Comparison of ENCODE assay signal across 8 cellular contexts in genomic region chr1:226063362-226064167, GRCh38. TPM values are rescaled to one million over a fixed set of nuclear protein-coding genes. Genes with fewer than 3 reads are reported as not detected.
A peak's percentile ranks its signal among the peaks of the same experiment; 100 is the strongest.
DNase-seq lines count a peak whose midpoint lies in the region; ATAC-seq and TF ChIP-seq lines count a peak whose summit lies in the region.

No MANE protein-coding gene starts in this region.

- H2AFZ ChIP-seq in Karpas-422 (ENCODE audit: low read length) = no peak overlapping the region

- H3K36me3 ChIP-seq in Karpas-422 (ENCODE audit: insufficient read depth, low read length) = peaks cover 35% of the 10 kb centered on the region

- peaks cover 65% of the 10 kb centered on the region for H3K36me3 Mint-ChIP-seq in WTC11

- no peaks in the 10 kb centered on the region; the same call in 1 of the 2 replicates for H3K27me3 Mint-ChIP-seq in WTC11 (ENCODE audit: low read depth)

- H3K4me2 ChIP-seq in Karpas-422 (ENCODE audit: low read depth, low read length, poor library complexity, severe bottlenecking) = peak overlapping the region; percentile 78

- ATAC-seq in GM21423 (IDR thresholded peaks at IDR 0.05; ENCODE audit: unreplicated experiment) (peak; percentile 6), WTC11 (no peak), left lobe of liver (no peak), HG03520 (IDR thresholded peaks at IDR 0.05; ENCODE audit: unreplicated experiment) (no peak)

- no peaks in the 10 kb centered on the region; the same call in 1 of the 2 replicates for H3K27me3 ChIP-seq in Karpas-422 (ENCODE audit: low read length)

- peak overlapping the region; percentile 98 for H3K9ac ChIP-seq in Karpas-422 (ENCODE audit: low read length)

- H4K20me1 ChIP-seq in Karpas-422 (ENCODE audit: insufficient read depth, low read depth, low read length) = peaks cover 39% of the 10 kb centered on the region

- H3K9me2 ChIP-seq in Karpas-422 (replicated peaks; ENCODE audit: insufficient read depth, low read length) = no peaks in the 10 kb centered on the region

- peaks cover 28% of the 10 kb centered on the region for H3K4me1 ChIP-seq in Karpas-422 (ENCODE audit: low read length)

- no peaks in the 10 kb centered on the region for H3K9me3 Mint-ChIP-seq in WTC11

- peak overlapping the region; percentile 99 for H3K27ac Mint-ChIP-seq in WTC11

- H3K4me1 Mint-ChIP-seq in WTC11 = peaks cover 46% of the 10 kb centered on the region

- CTCF ChIA-PET in WTC11 (lab: Charles Lee) = interaction anchor here (1.1 to 2.5 kb wide), 2 partner anchors 47 to 411 kb away, joined by 3 to 22 read pairs; no protein-coding TSS in a partner anchor

- H3K27ac ChIP-seq in Karpas-422 (ENCODE audit: low read length) = peak overlapping the region; percentile 98

- peak overlapping the region; percentile 97 for H3K4me3 ChIP-seq in Karpas-422 (ENCODE audit: low read length)

- DNase-seq in DMS79 (lab: John Stamatoyannopoulos, UW) = peak; percentile 16
- peak; percentile 92 for DNase-seq in Karpas-422
- peak; percentile 43 for DNase-seq in WTC11 (ENCODE audit: low spot score)
- DNase-seq in cerebellum (ENCODE audit: low spot score) = peak; percentile 33
- DNase-seq in left lobe of liver (ENCODE audit: low spot score) = peak; percentile 67
- peak in 2 of 3 donors; percentile 19 to 29 for DNase-seq in stimulated activated CD4-positive, alpha-beta T cell treated with anti-CD3 and anti-CD28 coated beads, TNF-alpha, amount 100 ng/mL, for 1 hour (ENCODE audit: low read depth in 3 of 3, low spot score in 1 of 3)

- peak overlapping the region; percentile 100 for H3K4me3 Mint-ChIP-seq in WTC11

- no peaks in the 10 kb centered on the region for H3K9me3 ChIP-seq in Karpas-422 (ENCODE audit: low read length)

- H3K79me2 ChIP-seq in Karpas-422 (ENCODE audit: low read length) = peaks cover 53% of the 10 kb centered on the region

- TF ChIP-seq CTCF in WTC11 (IDR thresholded peaks at IDR 0.05) = no peak

- POLR2A ChIA-PET in WTC11 (lab: Charles Lee) = interaction anchor here (1.0 to 3.2 kb wide), 5 partner anchors 31 to 64 kb away, joined by 3 to 30 read pairs (median 10); partner anchors contain the start of gene SDE2

TF ChIP-seq in WTC11, 78 proteins besides CTCF, POLR2A, EP300 and RAD21:
- no peak for TF ChIP-seq RELA (CRISPR knock-in tag; IDR thresholded peaks at IDR 0.05; ENCODE audit: borderline replicate concordance)
- TF ChIP-seq, protein P1, sequence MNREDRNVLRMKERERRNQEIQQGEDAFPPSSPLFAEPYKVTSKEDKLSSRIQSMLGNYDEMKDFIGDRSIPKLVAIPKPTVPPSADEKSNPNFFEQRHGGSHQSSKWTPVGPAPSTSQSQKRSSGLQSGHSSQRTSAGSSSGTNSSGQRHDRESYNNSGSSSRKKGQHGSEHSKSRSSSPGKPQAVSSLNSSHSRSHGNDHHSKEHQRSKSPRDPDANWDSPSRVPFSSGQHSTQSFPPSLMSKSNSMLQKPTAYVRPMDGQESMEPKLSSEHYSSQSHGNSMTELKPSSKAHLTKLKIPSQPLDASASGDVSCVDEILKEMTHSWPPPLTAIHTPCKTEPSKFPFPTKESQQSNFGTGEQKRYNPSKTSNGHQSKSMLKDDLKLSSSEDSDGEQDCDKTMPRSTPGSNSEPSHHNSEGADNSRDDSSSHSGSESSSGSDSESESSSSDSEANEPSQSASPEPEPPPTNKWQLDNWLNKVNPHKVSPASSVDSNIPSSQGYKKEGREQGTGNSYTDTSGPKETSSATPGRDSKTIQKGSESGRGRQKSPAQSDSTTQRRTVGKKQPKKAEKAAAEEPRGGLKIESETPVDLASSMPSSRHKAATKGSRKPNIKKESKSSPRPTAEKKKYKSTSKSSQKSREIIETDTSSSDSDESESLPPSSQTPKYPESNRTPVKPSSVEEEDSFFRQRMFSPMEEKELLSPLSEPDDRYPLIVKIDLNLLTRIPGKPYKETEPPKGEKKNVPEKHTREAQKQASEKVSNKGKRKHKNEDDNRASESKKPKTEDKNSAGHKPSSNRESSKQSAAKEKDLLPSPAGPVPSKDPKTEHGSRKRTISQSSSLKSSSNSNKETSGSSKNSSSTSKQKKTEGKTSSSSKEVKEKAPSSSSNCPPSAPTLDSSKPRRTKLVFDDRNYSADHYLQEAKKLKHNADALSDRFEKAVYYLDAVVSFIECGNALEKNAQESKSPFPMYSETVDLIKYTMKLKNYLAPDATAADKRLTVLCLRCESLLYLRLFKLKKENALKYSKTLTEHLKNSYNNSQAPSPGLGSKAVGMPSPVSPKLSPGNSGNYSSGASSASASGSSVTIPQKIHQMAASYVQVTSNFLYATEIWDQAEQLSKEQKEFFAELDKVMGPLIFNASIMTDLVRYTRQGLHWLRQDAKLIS (CRISPR knock-in tag; IDR thresholded peaks at IDR 0.05; ENCODE audit: borderline replicate concordance) = no peak
- TF ChIP-seq PREB (CRISPR knock-in tag; IDR thresholded peaks at IDR 0.05; ENCODE audit: borderline replicate concordance) = 0 out of 2 replicates have a peak, but pooled peaks have one; percentile 40
- TF ChIP-seq, protein P2, sequence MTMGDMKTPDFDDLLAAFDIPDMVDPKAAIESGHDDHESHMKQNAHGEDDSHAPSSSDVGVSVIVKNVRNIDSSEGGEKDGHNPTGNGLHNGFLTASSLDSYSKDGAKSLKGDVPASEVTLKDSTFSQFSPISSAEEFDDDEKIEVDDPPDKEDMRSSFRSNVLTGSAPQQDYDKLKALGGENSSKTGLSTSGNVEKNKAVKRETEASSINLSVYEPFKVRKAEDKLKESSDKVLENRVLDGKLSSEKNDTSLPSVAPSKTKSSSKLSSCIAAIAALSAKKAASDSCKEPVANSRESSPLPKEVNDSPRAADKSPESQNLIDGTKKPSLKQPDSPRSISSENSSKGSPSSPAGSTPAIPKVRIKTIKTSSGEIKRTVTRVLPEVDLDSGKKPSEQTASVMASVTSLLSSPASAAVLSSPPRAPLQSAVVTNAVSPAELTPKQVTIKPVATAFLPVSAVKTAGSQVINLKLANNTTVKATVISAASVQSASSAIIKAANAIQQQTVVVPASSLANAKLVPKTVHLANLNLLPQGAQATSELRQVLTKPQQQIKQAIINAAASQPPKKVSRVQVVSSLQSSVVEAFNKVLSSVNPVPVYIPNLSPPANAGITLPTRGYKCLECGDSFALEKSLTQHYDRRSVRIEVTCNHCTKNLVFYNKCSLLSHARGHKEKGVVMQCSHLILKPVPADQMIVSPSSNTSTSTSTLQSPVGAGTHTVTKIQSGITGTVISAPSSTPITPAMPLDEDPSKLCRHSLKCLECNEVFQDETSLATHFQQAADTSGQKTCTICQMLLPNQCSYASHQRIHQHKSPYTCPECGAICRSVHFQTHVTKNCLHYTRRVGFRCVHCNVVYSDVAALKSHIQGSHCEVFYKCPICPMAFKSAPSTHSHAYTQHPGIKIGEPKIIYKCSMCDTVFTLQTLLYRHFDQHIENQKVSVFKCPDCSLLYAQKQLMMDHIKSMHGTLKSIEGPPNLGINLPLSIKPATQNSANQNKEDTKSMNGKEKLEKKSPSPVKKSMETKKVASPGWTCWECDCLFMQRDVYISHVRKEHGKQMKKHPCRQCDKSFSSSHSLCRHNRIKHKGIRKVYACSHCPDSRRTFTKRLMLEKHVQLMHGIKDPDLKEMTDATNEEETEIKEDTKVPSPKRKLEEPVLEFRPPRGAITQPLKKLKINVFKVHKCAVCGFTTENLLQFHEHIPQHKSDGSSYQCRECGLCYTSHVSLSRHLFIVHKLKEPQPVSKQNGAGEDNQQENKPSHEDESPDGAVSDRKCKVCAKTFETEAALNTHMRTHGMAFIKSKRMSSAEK (CRISPR knock-in tag; IDR thresholded peaks at IDR 0.05; ENCODE audit: borderline replicate concordance) = no peak
- 0 out of 2 replicates have a peak, but pooled peaks have one; percentile 8 for TF ChIP-seq MYBL2 (CRISPR knock-in tag; IDR thresholded peaks at IDR 0.05)
TF ChIP-seq in WTC11: peak in this region for 2.

RNA-seq across cellular contexts. Expression of gene H3-3A, which starts 1.0 kb away (rescaled TPM):
- total RNA-seq in Karpas-422 (2014; rRNA removed; shearing (Covaris generic); ENCODE audit: low replicate concordance) = 236 and 436 TPM in 2 replicates
- 894 to 987 TPM (median 963 TPM) in 3 replicates for total RNA-seq in WTC11 (2021)
- total RNA-seq in cerebellum = 334 TPM
- total RNA-seq in left lobe of liver = 129 TPM

Comparison
In these comparisons a context has a peak if more than half of its experiments do, and no peak if none do; other contexts are left out.
1. DNase-seq: peak in every context shown above with its lines; median percentile 92 in Karpas-422; 67 in left lobe of liver; 43 in WTC11; 33 in cerebellum; 24 in stimulated activated CD4-positive, alpha-beta T cell treated with anti-CD3 and anti-CD28 coated beads, TNF-alpha, amount 100 ng/mL, for 1 hour; 16 in DMS79.